Comparison of ENCODE assay signal across 7 cellular contexts in the genomic region with DNA sequence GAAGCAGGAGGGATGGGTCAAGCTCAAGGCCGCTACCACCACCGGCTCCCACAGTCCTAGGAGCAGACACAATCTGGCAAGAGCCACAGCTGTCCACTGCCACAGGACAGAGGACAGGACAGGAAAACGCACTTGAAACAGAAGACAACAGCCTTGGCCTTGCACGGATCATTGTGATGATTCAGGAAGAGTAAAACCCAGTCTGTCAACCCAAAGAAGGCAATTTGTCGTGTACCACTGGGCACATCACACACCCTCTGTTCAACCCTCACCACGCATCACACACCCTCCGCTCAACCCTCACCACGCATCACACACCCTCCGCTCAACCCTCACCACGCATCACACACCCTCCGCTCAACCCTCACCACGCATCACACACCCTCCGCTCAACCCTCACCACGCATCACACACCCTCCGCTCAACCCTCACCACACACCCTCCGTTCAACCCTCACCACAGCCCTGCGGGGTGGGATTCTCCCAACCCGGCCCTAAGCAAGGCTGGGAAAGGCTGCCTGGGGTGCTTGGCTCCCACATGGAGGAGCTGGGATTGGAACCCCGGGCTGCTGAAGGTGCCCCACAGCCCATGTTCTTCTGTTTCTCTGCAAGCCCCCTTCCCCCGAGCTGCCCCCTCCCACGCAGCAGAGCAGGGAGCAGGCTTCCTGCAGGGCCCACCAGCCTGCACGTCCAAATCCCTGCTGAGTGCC. TPM values are rescaled to one million over a fixed set of nuclear protein-coding genes. Genes with fewer than 3 reads are reported as not detected.
DNase-seq lines count a peak whose midpoint lies in the region; ATAC-seq and TF ChIP-seq lines count a peak whose summit lies in the region.
"Had no signal": no experiment of that assay in that cellular context is flagged by ENCODE, and none has a peak within 500 bp of the region (broad histone marks: within the 10 kb centered on the region; RNA-seq: fewer than 3 reads in every experiment).

No MANE protein-coding gene starts in this region.

- H3K9me3 Mint-ChIP-seq in stimulated activated naive CD8-positive, alpha-beta T cell treated with anti-CD3 and anti-CD28 coated beads, Interleukin-15, amount 100 ng/mL, for 72 hours, result no peaks in the 10 kb centered on the region

- ATAC-seq in stimulated activated naive CD8-positive, alpha-beta T cell treated with anti-CD3 and anti-CD28 coated beads, Interleukin-15, amount 100 ng/mL, for 72 hours, result no peak
- no peak for ATAC-seq in HG03565 (IDR thresholded peaks at IDR 0.05; ENCODE audit: unreplicated experiment)

- intact Hi-C loops in dorsolateral prefrontal cortex (cut with DNase I), result no loop called here

- no peak overlapping the region for H3K4me3 ChIP-seq in dorsolateral prefrontal cortex

- no peak for TF ChIP-seq CTCF in dorsolateral prefrontal cortex (IDR thresholded peaks at IDR 0.05 in 54 of 56, conservative IDR thresholded peaks at IDR 0.05 in 2 of 56; ENCODE audit: low read depth in 1 of 56, partially characterized antibody in 56 of 56)

- peak overlapping the region; percentile 85 to 90 for H3K4me3 Mint-ChIP-seq in stimulated activated naive CD8-positive, alpha-beta T cell treated with anti-CD3 and anti-CD28 coated beads, Interleukin-15, amount 100 ng/mL, for 72 hours

- H3K27ac ChIP-seq in dorsolateral prefrontal cortex, result peak overlapping the region in 37 of 59 donors; percentile 3 to 92 (median 61)
- H3K27ac ChIP-seq: 22Rv1 had no signal

- no peaks in the 10 kb centered on the region for H3K27me3 ChIP-seq in dorsolateral prefrontal cortex

- peak overlapping the region; percentile 91 to 97 for H3K27ac Mint-ChIP-seq in stimulated activated naive CD8-positive, alpha-beta T cell treated with anti-CD3 and anti-CD28 coated beads, Interleukin-15, amount 100 ng/mL, for 72 hours

- H3K27me3 Mint-ChIP-seq in stimulated activated naive CD8-positive, alpha-beta T cell treated with anti-CD3 and anti-CD28 coated beads, Interleukin-15, amount 100 ng/mL, for 72 hours, result no peaks in the 10 kb centered on the region

- H3K4me1 Mint-ChIP-seq in stimulated activated naive CD8-positive, alpha-beta T cell treated with anti-CD3 and anti-CD28 coated beads, Interleukin-15, amount 100 ng/mL, for 72 hours, result peaks cover 100% of the 10 kb centered on the region

- DNase-seq in DMS53 (lab: John Stamatoyannopoulos, UW), result peak; percentile 48
- DNase-seq in DMS53 treated with DMSO at 0.1 percent for 48 hours (lab: John Stamatoyannopoulos, UW; ENCODE audit: unreplicated experiment), result no peak
- no peak for DNase-seq in dorsolateral prefrontal cortex
- no peak for DNase-seq in stimulated activated naive CD8-positive, alpha-beta T cell treated with anti-CD3 and anti-CD28 coated beads, Interleukin-15, amount 100 ng/mL, for 72 hours
- DNase-seq in AML-193 (lab: John Stamatoyannopoulos, UW), result no peak

RNA-seq across cellular contexts. Expression of gene CDC42BPG, which starts 11.3 kb away (rescaled TPM):
- 1 to 10 TPM in 5 of 120 experiments, under 1 TPM in 70, not detected in 45; 0.07 to 1.6 (median 0.15) TPM for total RNA-seq in dorsolateral prefrontal cortex

RNA-seq across cellular contexts. Expression of gene EHD1, which starts 22.7 kb away (rescaled TPM):
- 10 to 100 TPM; 25.6 to 70.9 (median 43.6) TPM for total RNA-seq in dorsolateral prefrontal cortex

RNA-seq across cellular contexts. Expression of gene MEN1, which starts 45.4 kb away (rescaled TPM):
- total RNA-seq in dorsolateral prefrontal cortex, result 10 to 100 TPM; 21.1 to 40.5 (median 28.6) TPM

RNA-seq across cellular contexts. Expression of gene MAP4K2, which starts 52.7 kb away (rescaled TPM):
- total RNA-seq in dorsolateral prefrontal cortex, result 10 to 100 TPM; 26.4 to 59.7 (median 38.5) TPM
